33 cellular contexts compared by ENCODE assay signal in genomic region chr15:96542130-96542770, GRCh38.
"Had no signal": no experiment of that assay in that cellular context is flagged by ENCODE, and none has a peak within 500 bp of the region (broad histone marks: within the 10 kb centered on the region; RNA-seq: fewer than 3 reads in every experiment).

No MANE protein-coding gene starts in this region.

- ATAC-seq: activated CD8-positive, alpha-beta memory T cell treated with anti-CD3 and anti-CD28 coated beads, Interleukin-2, amount 10 ng/mL, durations not matched to agents 7 days and 5 days; activated naive CD8-positive, alpha-beta T cell treated with anti-CD3 and anti-CD28 coated beads, Interleukin-2, amount 50 U/mL, for 24 hours had no signal

- DNase-seq: activated CD4-positive, alpha-beta memory T cell treated with anti-CD3 and anti-CD28 coated beads, Interleukin-2, amount 10 ng/mL, durations not matched to agents 7 days and 5 days; activated CD4-positive, alpha-beta T cell treated with anti-CD3 and anti-CD28 coated beads for 1 hour; activated CD4-positive, alpha-beta T cell treated with anti-CD3 and anti-CD28 coated beads for 48 hours; activated CD4-positive, CD25-positive, alpha-beta regulatory T cell; activated CD8-positive, alpha-beta memory T cell treated with anti-CD3 and anti-CD28 coated beads for 24 hours; activated CD8-positive, alpha-beta memory T cell treated with anti-CD3 and anti-CD28 coated beads, Interleukin-2, amount 10 ng/mL, durations not matched to agents 7 days and 5 days; activated CD8-positive, alpha-beta memory T cell treated with anti-CD3 and anti-CD28 coated beads, Interleukin-2, amount 50 U/mL, for 48 hours; activated effector memory CD4-positive, alpha-beta T cell treated with Interleukin-2 at 50 U/mL for 16 hours; activated naive CD4-positive, alpha-beta T cell treated with anti-CD3 and anti-CD28 coated beads, Interleukin-2, amount 10 ng/mL, durations not matched to agents 7 days and 5 days; activated naive CD8-positive, alpha-beta T cell treated with anti-CD3 and anti-CD28 coated beads, Interleukin-2, amount 50 U/mL, for 24 hours; activated T-cell treated with anti-CD3 and anti-CD28 coated beads, Interleukin-2, amount 50 U/mL, for 48 hours; anterior cingulate cortex; caudate nucleus; cerebellar nuclear complex; MG63; NCI-H1048; NCI-H1105 treated with DMSO at 0.1 percent for 48 hours; NCI-H1436; NCI-H1694; NCI-H1930; NCI-H2107; NCI-H2171; NCI-H510A; NCI-H526; NCI-H748 treated with DMSO at 0.1 percent for 48 hours; OCI-M1; SHP77; SJCRH30; T1000; WERI-Rb-1 had no signal

- H3K27me3 ChIP-seq: MG63, SJCRH30 had no signal

- H3K27me3 Mint-ChIP-seq: activated CD4-positive, alpha-beta memory T cell treated with anti-CD3 and anti-CD28 coated beads, Interleukin-2, amount 10 ng/mL, durations not matched to agents 7 days and 5 days; activated CD8-positive, alpha-beta memory T cell treated with anti-CD3 and anti-CD28 coated beads, Interleukin-2, amount 10 ng/mL, durations not matched to agents 7 days and 5 days; activated naive CD4-positive, alpha-beta T cell treated with anti-CD3 and anti-CD28 coated beads, Interleukin-2, amount 10 ng/mL, durations not matched to agents 7 days and 5 days; activated naive CD8-positive, alpha-beta T cell; activated naive CD8-positive, alpha-beta T cell treated with anti-CD3 and anti-CD28 coated beads, Interleukin-2, amount 50 U/mL, for 24 hours had no signal

- H3K36me3 ChIP-seq: MG63, SJCRH30, WERI-Rb-1 had no signal

- H3K27ac Mint-ChIP-seq: activated CD4-positive, alpha-beta memory T cell treated with anti-CD3 and anti-CD28 coated beads, Interleukin-2, amount 10 ng/mL, durations not matched to agents 7 days and 5 days; activated CD8-positive, alpha-beta memory T cell treated with anti-CD3 and anti-CD28 coated beads, Interleukin-2, amount 10 ng/mL, durations not matched to agents 7 days and 5 days; activated naive CD4-positive, alpha-beta T cell treated with anti-CD3 and anti-CD28 coated beads, Interleukin-2, amount 10 ng/mL, durations not matched to agents 7 days and 5 days; activated naive CD8-positive, alpha-beta T cell; activated naive CD8-positive, alpha-beta T cell treated with anti-CD3 and anti-CD28 coated beads, Interleukin-2, amount 50 U/mL, for 24 hours had no signal

- H3K4me1 Mint-ChIP-seq: activated CD4-positive, alpha-beta memory T cell treated with anti-CD3 and anti-CD28 coated beads, Interleukin-2, amount 10 ng/mL, durations not matched to agents 7 days and 5 days; activated CD8-positive, alpha-beta memory T cell treated with anti-CD3 and anti-CD28 coated beads, Interleukin-2, amount 10 ng/mL, durations not matched to agents 7 days and 5 days; activated naive CD4-positive, alpha-beta T cell treated with anti-CD3 and anti-CD28 coated beads, Interleukin-2, amount 10 ng/mL, durations not matched to agents 7 days and 5 days; activated naive CD8-positive, alpha-beta T cell treated with anti-CD3 and anti-CD28 coated beads, Interleukin-2, amount 50 U/mL, for 24 hours had no signal

- H3K4me3 Mint-ChIP-seq: activated CD4-positive, alpha-beta memory T cell treated with anti-CD3 and anti-CD28 coated beads, Interleukin-2, amount 10 ng/mL, durations not matched to agents 7 days and 5 days; activated CD8-positive, alpha-beta memory T cell treated with anti-CD3 and anti-CD28 coated beads, Interleukin-2, amount 10 ng/mL, durations not matched to agents 7 days and 5 days; activated naive CD4-positive, alpha-beta T cell treated with anti-CD3 and anti-CD28 coated beads, Interleukin-2, amount 10 ng/mL, durations not matched to agents 7 days and 5 days; activated naive CD8-positive, alpha-beta T cell; activated naive CD8-positive, alpha-beta T cell treated with anti-CD3 and anti-CD28 coated beads, Interleukin-2, amount 50 U/mL, for 24 hours; brain had no signal

- H3K4me3 ChIP-seq: MG63, SJCRH30, SK-N-MC had no signal

- H3K9me3 Mint-ChIP-seq: activated CD4-positive, alpha-beta memory T cell treated with anti-CD3 and anti-CD28 coated beads, Interleukin-2, amount 10 ng/mL, durations not matched to agents 7 days and 5 days; activated naive CD4-positive, alpha-beta T cell treated with anti-CD3 and anti-CD28 coated beads, Interleukin-2, amount 10 ng/mL, durations not matched to agents 7 days and 5 days; activated naive CD8-positive, alpha-beta T cell treated with anti-CD3 and anti-CD28 coated beads, Interleukin-2, amount 50 U/mL, for 24 hours had no signal

- H3K9me3 ChIP-seq: MG63, SJCRH30 had no signal

- H3K27ac ChIP-seq: SJCRH30, SK-N-MC, WERI-Rb-1 had no signal

- H3K4me1 ChIP-seq: SJCRH30 had no signal

- H3K36me3 Mint-ChIP-seq: activated CD8-positive, alpha-beta memory T cell treated with anti-CD3 and anti-CD28 coated beads, Interleukin-2, amount 10 ng/mL, durations not matched to agents 7 days and 5 days; activated naive CD4-positive, alpha-beta T cell treated with anti-CD3 and anti-CD28 coated beads, Interleukin-2, amount 10 ng/mL, durations not matched to agents 7 days and 5 days; activated naive CD8-positive, alpha-beta T cell; brain had no signal
